In the genomic region with DNA sequence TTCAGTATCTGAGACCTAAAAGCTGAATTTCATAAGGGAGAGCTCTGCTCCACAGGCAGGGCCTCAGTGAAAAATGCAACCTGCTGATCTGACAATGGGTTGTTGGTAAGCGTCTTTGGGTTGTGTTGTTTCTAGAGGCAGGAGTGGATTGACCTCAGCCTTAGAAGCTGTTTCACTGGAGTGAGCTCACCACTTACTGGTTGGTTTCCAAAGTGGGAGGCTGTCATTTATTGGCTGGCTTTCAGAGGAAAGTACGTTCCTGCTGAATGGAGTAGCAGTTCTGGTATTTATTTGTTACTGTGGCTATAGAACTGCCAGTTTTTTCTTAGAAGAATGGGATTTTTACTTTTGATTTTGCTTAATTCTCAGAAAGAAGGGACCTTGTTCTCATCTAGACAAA, we compare ENCODE assay signal across 28 cellular contexts. TPM values are rescaled to one million over a fixed set of nuclear protein-coding genes. Genes with fewer than 3 reads are reported as not detected.
DNase-seq lines count a peak whose midpoint lies in the region; ATAC-seq, FAIRE-seq and TF ChIP-seq lines count a peak whose summit lies in the region.
"Had no signal": no experiment of that assay in that cellular context is flagged by ENCODE, and none has a peak within 500 bp of the region (broad histone marks: within the 10 kb centered on the region; RNA-seq: fewer than 3 reads in every experiment).

No MANE protein-coding gene starts in this region.

- no peak for TF ChIP-seq POLR2A in GM12878 (IDR thresholded peaks at IDR 0.05; ENCODE audit: low read depth, low read length)
- no peak for TF ChIP-seq POLR2A in transverse colon (IDR thresholded peaks at IDR 0.05)
- TF ChIP-seq POLR2A in GM12891 (IDR thresholded peaks at IDR 0.05; ENCODE audit: low read depth, low read length) = no peak

- ATAC-seq in GM12878 = peak; percentile 21; the same call in 1 of the 3 replicates
- ATAC-seq in activated CD8-positive, alpha-beta T cell treated with anti-CD3 and anti-CD28 coated beads, Interleukin-2, amount 10 ng/mL, durations not matched to agents 7 days and 5 days = no peak
- no peak for ATAC-seq in GM21526 (IDR thresholded peaks at IDR 0.05; ENCODE audit: low FRiP score, unreplicated experiment)
- ATAC-seq: activated T-helper 17 cell treated with anti-CD3 and anti-CD28 coated beads, Interleukin-2, amount 50 U/mL, for 72 hours; left colon; PC-3; stimulated activated naive CD8-positive, alpha-beta T cell treated with anti-CD3 and anti-CD28 coated beads, Interleukin-15, Interleukin-2, amounts not matched to agents 100 U/mL and 50 U/mL, for 24 hours; T-cell had no signal

- H3K36me3 ChIP-seq in GM12878 (ENCODE audit: control insufficient read depth in 2 of 2, insufficient read depth in 2 of 2, low read length in 1 of 2) (no peaks in the 10 kb centered on the region), transverse colon (no peaks in the 10 kb centered on the region)
- H3K36me3 ChIP-seq: brain microvascular endothelial cell, prostate gland had no signal

- H3K79me2 ChIP-seq in GM12878 (ENCODE audit: control insufficient read depth, insufficient read depth, low read length) = no peaks in the 10 kb centered on the region

- H3K4me1 ChIP-seq in GM12878 (ENCODE audit: control insufficient read depth, insufficient read depth, low read length) = no peaks in the 10 kb centered on the region
- H3K4me1 ChIP-seq in transverse colon = no peaks in the 10 kb centered on the region
- H3K4me1 ChIP-seq: prostate gland had no signal

- no peak for TF ChIP-seq CTCF in GM12878 (IDR thresholded peaks at IDR 0.05 in 2 of 3, conservative IDR thresholded peaks at IDR 0.05 in 1 of 3; ENCODE audit: control insufficient read depth in 2 of 3, extremely low read depth in 1 of 3, insufficient read depth in 1 of 3, low read depth in 3 of 3, low read length in 3 of 3)
- TF ChIP-seq CTCF in transverse colon (IDR thresholded peaks at IDR 0.05) = no peak

- H3K4me3 Mint-ChIP-seq in activated CD8-positive, alpha-beta T cell treated with anti-CD3 and anti-CD28 coated beads, Interleukin-2, amount 10 ng/mL, durations not matched to agents 7 days and 5 days = no peak overlapping the region
- H3K4me3 Mint-ChIP-seq: activated naive CD8-positive, alpha-beta T cell treated with anti-CD3 and anti-CD28 coated beads for 36 hours; activated T-helper 17 cell treated with anti-CD3 and anti-CD28 coated beads, Interleukin-2, amount 50 U/mL, for 72 hours; dendritic cell treated with granulocyte-macrophage colony-stimulating factor and Interleukin-4, amounts not matched to agents 40 ng/mL and 50 ng/mL, for 4 days; neural crest cell; T-cell had no signal

- no peak overlapping the region for H3K4me2 ChIP-seq in GM12878 (ENCODE audit: control insufficient read depth, insufficient read depth)
- H3K4me2 ChIP-seq: smooth muscle cell had no signal

- intact Hi-C loops in GM12878 (cut with micrococcal nuclease; ENCODE audit: unreplicated experiment) = no loop called here
- intact Hi-C loops in transverse colon (cut with DNase I; ENCODE audit: low total_unique reads) = no loop called here

- H3K27me3 ChIP-seq in GM12878 (replicated peaks in 1 of 2; ENCODE audit: control insufficient read depth in 2 of 2, insufficient read depth in 2 of 2, low read length in 1 of 2) = no peaks in the 10 kb centered on the region
- H3K27me3 ChIP-seq in transverse colon = no peaks in the 10 kb centered on the region
- H3K27me3 ChIP-seq: brain microvascular endothelial cell had no signal

- no peaks in the 10 kb centered on the region for H3K4me1 Mint-ChIP-seq in activated CD8-positive, alpha-beta T cell treated with anti-CD3 and anti-CD28 coated beads, Interleukin-2, amount 10 ng/mL, durations not matched to agents 7 days and 5 days (ENCODE audit: low read depth)
- H3K4me1 Mint-ChIP-seq: activated naive CD8-positive, alpha-beta T cell treated with anti-CD3 and anti-CD28 coated beads for 36 hours; activated T-helper 17 cell treated with anti-CD3 and anti-CD28 coated beads, Interleukin-2, amount 50 U/mL, for 72 hours; neural crest cell; T-cell had no signal

- TF ChIP-seq EP300 in GM12878 (IDR thresholded peaks at IDR 0.05; ENCODE audit: borderline replicate concordance in 1 of 2, control insufficient read depth in 1 of 2, low read depth in 2 of 2, low read length in 2 of 2) (no peak), transverse colon (IDR thresholded peaks at IDR 0.05; ENCODE audit: low read depth) (no peak)

- no peaks in the 10 kb centered on the region for H3K9me3 ChIP-seq in GM12878 (replicated peaks; ENCODE audit: control insufficient read depth, insufficient read depth, low read length)
- H3K9me3 ChIP-seq in transverse colon = no peaks in the 10 kb centered on the region
- H3K9me3 ChIP-seq: prostate gland had no signal

- CTCF ChIA-PET in GM12878 (lab: Yijun Ruan, JAX) = no interaction called here
- CTCF ChIA-PET in activated CD8-positive, alpha-beta T cell treated with anti-CD3 and anti-CD28 coated beads, Interleukin-2, amount 10 ng/mL, durations not matched to agents 7 days and 5 days (lab: Charles Lee) = no interaction called here

- SMC1A ChIA-PET in GM12878 (lab: Charles Lee; ENCODE audit: uncharacterized antibody, unreplicated experiment) = no interaction called here

- in situ Hi-C loops in GM12878 (cut with MboI) = no loop called here
- in situ Hi-C loops in transverse colon (cut with MboI; ENCODE audit: low pct_ligation_motif_present in 1 of 4, low pct_unique_long_range_greater_than_20kb in 1 of 4, low sequenced_read_pairs in 3 of 4) = no loop called here

- WGBS in GM12878 (ENCODE audit: insufficient coverage, insufficient replicate concordance, low lambda C conversion rate, missing lambda C conversion rate) = 44% methylated on average over 2 of the region's 2 CpGs
- WGBS in transverse colon (ENCODE audit: low coverage in 1 of 2), 2 donors = 35 to 46% methylated on average over 2 of the region's 2 CpGs

- H3K4me3 ChIP-seq in GM12878 = no peak overlapping the region
- no peak overlapping the region for H3K4me3 ChIP-seq in transverse colon
- H3K4me3 ChIP-seq: prostate gland, smooth muscle cell had no signal

- H2AFZ ChIP-seq in GM12878 (ENCODE audit: control insufficient read depth, low read depth, low read length) = no peak overlapping the region

- no peaks in the 10 kb centered on the region for H3K36me3 Mint-ChIP-seq in activated CD8-positive, alpha-beta T cell treated with anti-CD3 and anti-CD28 coated beads, Interleukin-2, amount 10 ng/mL, durations not matched to agents 7 days and 5 days (ENCODE audit: low read depth)
- H3K36me3 Mint-ChIP-seq: activated naive CD8-positive, alpha-beta T cell treated with anti-CD3 and anti-CD28 coated beads for 36 hours; T-cell had no signal

- no peaks in the 10 kb centered on the region for H3K27me3 Mint-ChIP-seq in activated CD8-positive, alpha-beta T cell treated with anti-CD3 and anti-CD28 coated beads, Interleukin-2, amount 10 ng/mL, durations not matched to agents 7 days and 5 days (ENCODE audit: low read depth)
- H3K27me3 Mint-ChIP-seq: dendritic cell treated with granulocyte-macrophage colony-stimulating factor and Interleukin-4, amounts not matched to agents 40 ng/mL and 50 ng/mL, for 4 days had no signal

- BruUV-seq in GM12878 (replicated peaks; lab: Mats Ljungman, UMichigan) = no TSS peak

- no peaks in the 10 kb centered on the region for H3K9me3 Mint-ChIP-seq in activated CD8-positive, alpha-beta T cell treated with anti-CD3 and anti-CD28 coated beads, Interleukin-2, amount 10 ng/mL, durations not matched to agents 7 days and 5 days (ENCODE audit: insufficient read depth)
- H3K9me3 Mint-ChIP-seq: activated naive CD8-positive, alpha-beta T cell treated with anti-CD3 and anti-CD28 coated beads for 36 hours; activated T-helper 17 cell treated with anti-CD3 and anti-CD28 coated beads, Interleukin-2, amount 50 U/mL, for 72 hours had no signal

- RAD21 ChIA-PET in GM12878 (lab: Charles Lee; ENCODE audit: unreplicated experiment) = no interaction called here

- TF ChIP-seq RAD21 in GM12878 (IDR thresholded peaks at IDR 0.05; ENCODE audit: insufficient read depth, low read depth, low read length) = no peak

- H3K27ac Mint-ChIP-seq in activated CD8-positive, alpha-beta T cell treated with anti-CD3 and anti-CD28 coated beads, Interleukin-2, amount 10 ng/mL, durations not matched to agents 7 days and 5 days = no peak overlapping the region
- H3K27ac Mint-ChIP-seq: activated naive CD8-positive, alpha-beta T cell treated with anti-CD3 and anti-CD28 coated beads for 36 hours; activated T-helper 17 cell treated with anti-CD3 and anti-CD28 coated beads, Interleukin-2, amount 50 U/mL, for 72 hours; dendritic cell treated with granulocyte-macrophage colony-stimulating factor and Interleukin-4, amounts not matched to agents 40 ng/mL and 50 ng/mL, for 4 days; T-cell had no signal

- H3K27ac ChIP-seq in GM12878 (ENCODE audit: control insufficient read depth, insufficient read depth) (no peak overlapping the region), transverse colon (no peak overlapping the region)
- H3K27ac ChIP-seq: brain microvascular endothelial cell, prostate gland had no signal

- no peak for FAIRE-seq in GM12878 (lab: Jason Lieb, UNC)
- FAIRE-seq in GM12891 (lab: Jason Lieb, UNC) = no peak

- POLR2A ChIA-PET in GM12878 (lab: Charles Lee) = no interaction called here
- POLR2A ChIA-PET in activated CD8-positive, alpha-beta T cell treated with anti-CD3 and anti-CD28 coated beads, Interleukin-2, amount 10 ng/mL, durations not matched to agents 7 days and 5 days (lab: Charles Lee) = no interaction called here

- no peaks in the 10 kb centered on the region for H4K20me1 ChIP-seq in GM12878 (ENCODE audit: control insufficient read depth, insufficient read depth)

- DNase-seq in GM04504 (ENCODE audit: low read depth) (peak; percentile 12), GM12878 (ENCODE audit: low read depth, low spot score) (no peak), fibroblast of the conjunctiva (ENCODE audit: low read depth) (peak; percentile 21), transverse colon (peak; percentile 10), GM12891 (ENCODE audit: insufficient read length, low spot score) (no peak)
- DNase-seq in activated CD8-positive, alpha-beta T cell treated with anti-CD3 and anti-CD28 coated beads, Interleukin-2, amount 10 ng/mL, durations not matched to agents 7 days and 5 days = no peak
- DNase-seq: activated CD4-positive, alpha-beta T cell treated with anti-CD3 and anti-CD28 coated beads for 48 hours; activated naive CD8-positive, alpha-beta T cell treated with anti-CD3 and anti-CD28 coated beads for 36 hours; brain microvascular endothelial cell; Calu3; glutamatergic neuron; KG1; left colon; NCI-H1694 treated with DMSO at 0.1 percent for 48 hours; NCI-H2227 treated with DMSO at 0.1 percent for 48 hours; NCI-H82; PC-3; stimulated activated CD4-positive, alpha-beta T cell treated with anti-CD3 and anti-CD28 coated beads, Interleukin-2, amount 100 ng/mL, for 48 hours; stimulated activated naive CD8-positive, alpha-beta T cell treated with anti-CD3 and anti-CD28 coated beads, Interleukin-15, Interleukin-2, amounts not matched to agents 100 U/mL and 50 U/mL, for 24 hours; T-cell; trophoblast cell had no signal

- H3K9ac ChIP-seq in GM12878 (ENCODE audit: control insufficient read depth, insufficient read depth, low read length) = no peak overlapping the region

RNA-seq across cellular contexts. Expression of a gene that starts 29.3 kb away (rescaled TPM):
- total RNA-seq in GM12878 (2013; cell fraction: nucleolus; rRNA removed) = not detected in 2 replicates
- total RNA-seq in GM12878 (2014; rRNA removed) (0.11 TPM in 1 of 2 replicates, not detected in the other), GM12878 (2014; rRNA removed; fragmentation: Illumina TruSeq; extraction: Trizol) (not detected in 2 replicates), GM12878 (2021) (not detected in 2 replicates), transverse colon (not detected)
- not detected for polyA plus RNA-seq in GM12878 (2011; ENCODE audit: low read depth)
- polyA plus RNA-seq in GM12878 (2011; rRNA removed) (not detected in 2 replicates), GM12878 (2014; fragmentation: Illumina TruSeq; extraction: Trizol) (0.04 TPM in 1 of 2 replicates, not detected in the other), GM12878 (2014; fragmentation: Nextera tagmentation; extraction: Ambion mirVana) (not detected), GM12878 (2014; rRNA removed) (not detected in 2 replicates), GM12878 (2016; fragmentation: Nextera tagmentation; extraction: Ambion mirVana) (not detected)
- not detected in 2 replicates for polyA plus RNA-seq in GM12878 (2011; cell fraction: cytosol; rRNA removed)
- polyA plus RNA-seq in GM12878 (2011; cell fraction: nucleus; rRNA removed) = not detected in 2 replicates
- polyA plus RNA-seq in GM12878 (2012) = not detected in 2 replicates
- not detected in 2 replicates for polyA minus RNA-seq in GM12878 (2011; rRNA and poly(A)+ RNA removed)
- not detected in 2 replicates for polyA minus RNA-seq in GM12878 (2011; cell fraction: cytosol; rRNA and poly(A)+ RNA removed)
- polyA minus RNA-seq in GM12878 (2011; cell fraction: nucleus; rRNA and poly(A)+ RNA removed) = not detected in 2 replicates
- not detected for total RNA-seq in activated CD8-positive, alpha-beta T cell treated with anti-CD3 and anti-CD28 coated beads, Interleukin-2, amount 10 ng/mL, durations not matched to agents 7 days and 5 days
- 0.03 TPM for polyA plus RNA-seq in GM12891 (2012; ENCODE audit: low read depth, missing spikeins)
- total RNA-seq: activated naive CD8-positive, alpha-beta T cell treated with anti-CD3 and anti-CD28 coated beads for 36 hours; activated T-helper 17 cell treated with anti-CD3 and anti-CD28 coated beads, Interleukin-2, amount 50 U/mL, for 72 hours; Calu3; neural crest cell; PC-3; T-cell had no signal
- polyA plus RNA-seq: BJ, smooth muscle cell had no signal

Comparison
In these comparisons a context has a peak if more than half of its experiments do, and no peak if none do; other contexts are left out.
1. DNase-seq: peak in GM04504 (single experiment), fibroblast of the conjunctiva (single experiment) and transverse colon (single experiment); none in GM12878 (single experiment), activated CD8-positive, alpha-beta T cell treated with anti-CD3 and anti-CD28 coated beads, Interleukin-2, amount 10 ng/mL, durations not matched to agents 7 days and 5 days (single experiment) and GM12891 (single experiment).